In the genomic region with DNA sequence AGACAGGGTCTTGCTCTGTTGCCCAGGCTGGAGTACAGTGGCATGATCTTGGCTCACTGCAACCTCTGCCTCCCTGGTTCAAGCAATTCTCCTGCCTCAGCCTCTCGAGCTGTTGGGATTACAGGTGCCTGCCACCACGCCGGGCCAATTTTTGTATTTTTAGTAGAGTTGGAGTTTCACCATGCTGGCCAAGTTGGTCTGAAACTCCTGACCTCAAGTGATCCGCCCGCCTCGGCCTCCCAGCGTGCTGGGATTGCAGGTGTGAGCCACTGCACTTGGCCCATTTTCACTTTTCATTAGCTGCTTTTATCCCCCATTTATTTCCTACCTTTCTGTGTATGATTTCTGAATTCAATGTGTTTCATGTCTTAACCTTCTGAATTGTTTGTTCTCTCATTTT, we compare ENCODE assay signal across 10 cellular contexts. TPM values are rescaled to one million over a fixed set of nuclear protein-coding genes. Genes with fewer than 3 reads are reported as not detected.
DNase-seq lines count a peak whose midpoint lies in the region; ATAC-seq, FAIRE-seq and TF ChIP-seq lines count a peak whose summit lies in the region.
"Not testable (repeated sequence)": the region's sequence is repeated elsewhere in the genome, so short reads cannot be mapped to it uniquely, and the experiment has no call there.
"Had no signal": no experiment of that assay in that cellular context is flagged by ENCODE, and none has a peak within 500 bp of the region (broad histone marks: within the 10 kb centered on the region; RNA-seq: fewer than 3 reads in every experiment).

No MANE protein-coding gene starts in this region.

- peaks cover 20 to 43% (median 41%) of the 10 kb centered on the region in 3 donors for H3K4me1 Mint-ChIP-seq in CD8-positive, alpha-beta memory T cell
- peaks cover 17% of the 10 kb centered on the region for H3K4me1 Mint-ChIP-seq in T-helper 17 cell
- H3K4me1 Mint-ChIP-seq in activated CD8-positive, alpha-beta memory T cell treated with anti-CD3 and anti-CD28 coated beads, Interleukin-2, amount 10 ng/mL, durations not matched to agents 7 days and 5 days: peaks cover 21% of the 10 kb centered on the region
- peaks cover 11% of the 10 kb centered on the region for H3K4me1 Mint-ChIP-seq in astrocyte (ENCODE audit: low read depth, unreplicated experiment)
- H3K4me1 Mint-ChIP-seq in nephron progenitor cell: peaks cover 18% of the 10 kb centered on the region

- not testable (repeated sequence) for H3K27ac ChIP-seq in CD8-positive, alpha-beta memory T cell (ENCODE audit: low read depth, low read length); astrocyte (ENCODE audit: low read depth, low read length); hepatocyte

- not testable (repeated sequence) for TF ChIP-seq CTCF in Loucy (conservative IDR thresholded peaks at IDR 0.05; ENCODE audit: low read length); astrocyte (IDR thresholded peaks at IDR 0.05; ENCODE audit: insufficient read depth, low read depth, low read length); hepatocyte (IDR thresholded peaks at IDR 0.05; ENCODE audit: poor library complexity); nephron progenitor cell (IDR thresholded peaks at IDR 0.05)

- peak overlapping the region in 4 of 8 donors; percentile 5 to 47 (median 12) for H3K27ac Mint-ChIP-seq in CD8-positive, alpha-beta memory T cell
- H3K27ac Mint-ChIP-seq in T-helper 17 cell: peak overlapping the region; percentile 24
- H3K27ac Mint-ChIP-seq in activated CD8-positive, alpha-beta memory T cell treated with anti-CD3 and anti-CD28 coated beads, Interleukin-2, amount 10 ng/mL, durations not matched to agents 7 days and 5 days; astrocyte (ENCODE audit: unreplicated experiment); nephron progenitor cell: not testable (repeated sequence)

- H3K79me2 ChIP-seq in Loucy (ENCODE audit: insufficient read depth, low read length) (peaks cover 45% of the 10 kb centered on the region), astrocyte (ENCODE audit: insufficient read depth, low read length) (peaks cover 27% of the 10 kb centered on the region), hepatocyte (peaks cover 19% of the 10 kb centered on the region)

- H4K20me1 ChIP-seq in Loucy (ENCODE audit: insufficient read depth, low read length, poor library complexity, severe bottlenecking): peaks cover 13% of the 10 kb centered on the region
- not testable (repeated sequence) for H4K20me1 ChIP-seq in astrocyte (ENCODE audit: insufficient read depth, low read length); hepatocyte (ENCODE audit: insufficient read depth, poor library complexity, severe bottlenecking)

- H3K9me2 ChIP-seq in Loucy (replicated peaks; ENCODE audit: low read depth, low read length); hepatocyte (replicated peaks; ENCODE audit: insufficient read depth): not testable (repeated sequence)

- not testable (repeated sequence) for H3K4me3 ChIP-seq in CD8-positive, alpha-beta memory T cell (ENCODE audit: low read length); astrocyte (ENCODE audit: insufficient read depth, low read depth, low read length); hepatocyte
- peak overlapping the region; percentile 80 for H3K4me3 ChIP-seq in Loucy (ENCODE audit: low read length, poor library complexity, severe bottlenecking)

- H3K4me1 ChIP-seq in CD8-positive, alpha-beta memory T cell (ENCODE audit: insufficient read depth, low read length); astrocyte (ENCODE audit: insufficient read depth, low read length); hepatocyte (ENCODE audit: insufficient read depth): not testable (repeated sequence)
- H3K4me1 ChIP-seq in Loucy (ENCODE audit: insufficient read depth, low read length, poor library complexity, severe bottlenecking): peaks cover 36% of the 10 kb centered on the region

- not testable (repeated sequence) for H3K36me3 ChIP-seq in CD8-positive, alpha-beta memory T cell (ENCODE audit: insufficient read depth, low read length); astrocyte (ENCODE audit: insufficient read depth, low read length); hepatocyte (replicated peaks; ENCODE audit: insufficient read depth, low read depth)
- peaks cover 16% of the 10 kb centered on the region; the same call in 1 of the 2 replicates for H3K36me3 ChIP-seq in Loucy (ENCODE audit: insufficient read depth, low read length)

- H3K36me3 Mint-ChIP-seq in CD8-positive, alpha-beta memory T cell: peaks cover 0 to 42% (median 18%) of the 10 kb centered on the region in 3 donors
- H3K36me3 Mint-ChIP-seq in T-helper 17 cell (ENCODE audit: low read depth); astrocyte (ENCODE audit: low read depth, unreplicated experiment): not testable (repeated sequence)
- H3K36me3 Mint-ChIP-seq in activated CD8-positive, alpha-beta memory T cell treated with anti-CD3 and anti-CD28 coated beads, Interleukin-2, amount 10 ng/mL, durations not matched to agents 7 days and 5 days: peaks cover 20% of the 10 kb centered on the region
- H3K36me3 Mint-ChIP-seq in nephron progenitor cell (ENCODE audit: low read depth): peaks cover 30% of the 10 kb centered on the region

- H2AFZ ChIP-seq in Loucy (ENCODE audit: low read length); astrocyte (ENCODE audit: low read depth, low read length); hepatocyte: not testable (repeated sequence)

- POLR2A ChIA-PET in CD8-positive, alpha-beta memory T cell (lab: Charles Lee): not testable (repeated sequence)

- H3F3A ChIP-seq in Loucy (ENCODE audit: low read depth): not testable (repeated sequence)

- CTCF ChIA-PET in CD8-positive, alpha-beta memory T cell (lab: Charles Lee); activated CD8-positive, alpha-beta memory T cell treated with anti-CD3 and anti-CD28 coated beads, Interleukin-2, amount 10 ng/mL, durations not matched to agents 7 days and 5 days (lab: Charles Lee): not testable (repeated sequence)

- FAIRE-seq in astrocyte (lab: Jason Lieb, UNC): not testable (repeated sequence)

- 88% methylated on average over 7 of the region's 7 CpGs for WGBS in hepatocyte (ENCODE audit: low lambda C conversion rate, missing lambda C conversion rate)

- H3K9me3 ChIP-seq in CD8-positive, alpha-beta memory T cell (ENCODE audit: low read length); Loucy (ENCODE audit: insufficient read depth, low read depth, low read length); T-helper 17 cell (ENCODE audit: control insufficient read depth, low read length, poor library complexity, severe bottlenecking); astrocyte (ENCODE audit: insufficient read depth, low read depth, low read length); hepatocyte (ENCODE audit: low read depth): not testable (repeated sequence)

- H3K27me3 Mint-ChIP-seq in CD8-positive, alpha-beta memory T cell; T-helper 17 cell; activated CD8-positive, alpha-beta memory T cell treated with anti-CD3 and anti-CD28 coated beads, Interleukin-2, amount 10 ng/mL, durations not matched to agents 7 days and 5 days; astrocyte (ENCODE audit: low read depth, unreplicated experiment); nephron progenitor cell (ENCODE audit: low read depth, poor library complexity): not testable (repeated sequence)

- DNase-seq in CD8-positive, alpha-beta memory T cell; T-helper 17 cell; activated CD8-positive, alpha-beta memory T cell treated with anti-CD3 and anti-CD28 coated beads, Interleukin-2, amount 10 ng/mL, durations not matched to agents 7 days and 5 days; astrocyte (ENCODE audit: low read depth); hepatocyte (ENCODE audit: low spot score); nephron progenitor cell: not testable (repeated sequence)

- peak overlapping the region; percentile 90 for H3K4me2 ChIP-seq in Loucy (ENCODE audit: low read depth, low read length, poor library complexity, severe bottlenecking)
- H3K4me2 ChIP-seq in astrocyte (ENCODE audit: low read length): not testable (repeated sequence)
- H3K4me2 ChIP-seq in hepatocyte: peak overlapping the region; percentile 74

- not testable (repeated sequence) for H3K9me3 Mint-ChIP-seq in CD8-positive, alpha-beta memory T cell; activated CD8-positive, alpha-beta memory T cell treated with anti-CD3 and anti-CD28 coated beads, Interleukin-2, amount 10 ng/mL, durations not matched to agents 7 days and 5 days (ENCODE audit: low read depth); astrocyte (ENCODE audit: unreplicated experiment)
- peaks cover 50% of the 10 kb centered on the region for H3K9me3 Mint-ChIP-seq in nephron progenitor cell

- H3K27me3 ChIP-seq in CD8-positive, alpha-beta memory T cell (ENCODE audit: insufficient read depth, low read length, poor library complexity, severe bottlenecking); Loucy (ENCODE audit: insufficient read depth, low read length, poor library complexity, severe bottlenecking); astrocyte (ENCODE audit: insufficient read depth, low read length); hepatocyte: not testable (repeated sequence)

- H3K4me3 Mint-ChIP-seq in CD8-positive, alpha-beta memory T cell: peak overlapping the region in 5 of 7 donors; percentile 2 to 88 (median 35)
- peak overlapping the region; percentile 50 for H3K4me3 Mint-ChIP-seq in T-helper 17 cell
- H3K4me3 Mint-ChIP-seq in activated CD8-positive, alpha-beta memory T cell treated with anti-CD3 and anti-CD28 coated beads, Interleukin-2, amount 10 ng/mL, durations not matched to agents 7 days and 5 days: peak overlapping the region; percentile 12
- H3K4me3 Mint-ChIP-seq in astrocyte (ENCODE audit: unreplicated experiment): peak overlapping the region; percentile 42
- peak overlapping the region; percentile 54 for H3K4me3 Mint-ChIP-seq in nephron progenitor cell

- peak overlapping the region; percentile 74 for H3K9ac ChIP-seq in Loucy (ENCODE audit: low read depth, low read length, poor library complexity, severe bottlenecking)
- H3K9ac ChIP-seq in astrocyte (ENCODE audit: low read length): not testable (repeated sequence)

- ATAC-seq in T-helper 17 cell; activated CD8-positive, alpha-beta memory T cell treated with anti-CD3 and anti-CD28 coated beads, Interleukin-2, amount 10 ng/mL, durations not matched to agents 7 days and 5 days: not testable (repeated sequence)

RNA-seq across cellular contexts. Expression of a gene that starts 28.1 kb away (rescaled TPM):
- not detected for total RNA-seq in CD8-positive, alpha-beta memory T cell
- not detected for polyA plus RNA-seq in CD8-positive, alpha-beta memory T cell
- not detected for total RNA-seq in T-helper 17 cell
- total RNA-seq in activated CD8-positive, alpha-beta memory T cell treated with anti-CD3 and anti-CD28 coated beads, Interleukin-2, amount 10 ng/mL, durations not matched to agents 7 days and 5 days: not detected
- total RNA-seq in astrocyte: not detected in 2 replicates
- total RNA-seq in hepatocyte: not detected in 2 replicates
- not detected in 2 replicates for polyA plus RNA-seq in hepatocyte
- total RNA-seq: H9, M059J, PC-9 had no signal

RNA-seq across cellular contexts. Expression of a gene that starts 48.6 kb away (rescaled TPM):
- total RNA-seq in CD8-positive, alpha-beta memory T cell: under 1 TPM in 1 of 2 experiments, not detected in 1; 0.07 TPM
- polyA plus RNA-seq in CD8-positive, alpha-beta memory T cell: not detected
- total RNA-seq in T-helper 17 cell: under 1 TPM; 0.07 to 0.21 TPM
- under 1 TPM; 0.49 to 0.73 TPM for total RNA-seq in activated CD8-positive, alpha-beta memory T cell treated with anti-CD3 and anti-CD28 coated beads, Interleukin-2, amount 10 ng/mL, durations not matched to agents 7 days and 5 days
- total RNA-seq in astrocyte: 0.14 and 0.26 TPM in 2 replicates
- total RNA-seq in hepatocyte: 0.03 and 0.08 TPM in 2 replicates
- 0.05 TPM in 1 of 2 replicates, not detected in the other for polyA plus RNA-seq in hepatocyte
- total RNA-seq: M059J had no signal
